Comparison of ENCODE assay signal across 8 cellular contexts in genomic region chr1:93680121-93681094, GRCh38. TPM values are rescaled to one million over a fixed set of nuclear protein-coding genes. Genes with fewer than 3 reads are reported as not detected.
DNase-seq lines count a peak whose midpoint lies in the region; ATAC-seq and TF ChIP-seq lines count a peak whose summit lies in the region.

No MANE protein-coding gene starts in this region.

- peak in 1 of 2 donors; percentile 86 for TF ChIP-seq POLR2A in adrenal gland (IDR thresholded peaks at IDR 0.05)

- no peaks in the 10 kb centered on the region for H3K36me3 ChIP-seq in adrenal gland (replicated peaks in 1 of 2)

- ATAC-seq in GM18868 (IDR thresholded peaks at IDR 0.05; ENCODE audit: unreplicated experiment) (peak; percentile 74), HG03066 (IDR thresholded peaks at IDR 0.05; ENCODE audit: low read depth, unreplicated experiment) (peak; percentile 73), omental fat pad (ENCODE audit: low FRiP score) (peak; percentile 86)

- peak in 12 of 14 donors; percentile 10 to 79 (median 49) for DNase-seq in C1 segment of cervical spinal cord (lab: John Stamatoyannopoulos, UW)
- DNase-seq in NOMO-1 treated with DMSO at 0.1 percent for 48 hours (lab: John Stamatoyannopoulos, UW; ENCODE audit: unreplicated experiment), result peak; percentile 54
- peak; percentile 88 to 96 (median 90) for DNase-seq in adrenal gland
- peak; percentile 85 for DNase-seq in cardiac septum (ENCODE audit: low spot score)
- DNase-seq in omental fat pad (ENCODE audit: low spot score), result peak; percentile 67
- no peak for DNase-seq in OCI-M1 (lab: John Stamatoyannopoulos, UW)

- no peaks in the 10 kb centered on the region for H3K9me3 ChIP-seq in adrenal gland (replicated peaks in 1 of 3)

- intact Hi-C loops in adrenal gland (cut with DNase I), result loop anchor here in 1 of 2 donors (5.0 kb wide), 2 partner anchors 53 to 132 kb away; no protein-coding TSS in a partner anchor
- intact Hi-C loops in cardiac septum (cut with DNase I), result loop anchor here (2.0 to 5.0 kb wide), 2 partner anchors 52 to 132 kb away; no protein-coding TSS in a partner anchor

- peak overlapping the region; percentile 50 to 89 (median 72) for H3K4me3 ChIP-seq in adrenal gland

- H3K27ac ChIP-seq in adrenal gland, result peak overlapping the region; percentile 77 to 93 (median 83)

- 12 to 14% (median 13%) methylated on average over 33 to 34 of the region's 34 CpGs for WGBS in adrenal gland, 4 donors

- H3K4me1 ChIP-seq in adrenal gland (replicated peaks in 1 of 2), result peaks cover 26 to 36% of the 10 kb centered on the region in 2 donors

- H3K27me3 ChIP-seq in adrenal gland, result no peaks in the 10 kb centered on the region

- peak; percentile 61 to 86 (median 78) for TF ChIP-seq CTCF in adrenal gland (IDR thresholded peaks at IDR 0.05)
- peak in 2 of 3 donors; percentile 14 to 27 for TF ChIP-seq CTCF in omental fat pad (IDR thresholded peaks at IDR 0.05)

RNA-seq across cellular contexts. Expression of gene BCAR3, which starts 1.2 kb away (rescaled TPM):
- total RNA-seq in adrenal gland, result 10 to 100 TPM; 12.7 to 31.6 (median 23.9) TPM
- polyA plus RNA-seq in adrenal gland, result 10 to 100 TPM in 2 of 3 donors, 1 to 10 TPM in 1; 6.5 to 30.6 (median 15.0) TPM
- 6.9 TPM for total RNA-seq in cardiac septum
- total RNA-seq in omental fat pad, result 10 to 100 TPM; 43.7 to 73.5 (median 45.8) TPM
